In the genomic region with DNA sequence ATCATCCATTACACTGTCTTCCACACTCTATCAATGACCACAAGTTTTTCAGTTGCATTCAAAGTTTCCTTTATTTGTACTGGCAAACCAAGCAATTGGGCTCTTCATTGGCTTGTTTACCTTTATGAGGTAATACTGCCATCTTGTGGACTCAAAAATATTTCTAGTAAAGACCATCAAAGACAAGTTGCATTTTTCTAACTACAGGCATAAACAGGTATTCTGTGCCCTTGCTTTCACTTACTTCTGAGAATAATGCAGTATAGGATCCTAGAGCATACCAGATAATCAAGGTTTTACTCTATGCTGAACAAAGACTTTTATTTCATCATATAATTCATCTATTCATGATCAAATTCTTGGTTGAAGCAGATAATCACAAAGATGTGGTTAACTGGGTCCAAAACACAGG, we compare ENCODE assay signal across 9 cellular contexts.
DNase-seq lines count a peak whose midpoint lies in the region; ATAC-seq and TF ChIP-seq lines count a peak whose summit lies in the region.
"Had no signal": no experiment of that assay in that cellular context is flagged by ENCODE, and none has a peak within 500 bp of the region (broad histone marks: within the 10 kb centered on the region; RNA-seq: fewer than 3 reads in every experiment).

No MANE protein-coding gene starts in this region.

- H3K4me3 ChIP-seq in GM23338 (no peak overlapping the region), colonic mucosa (no peak overlapping the region)
- no peak overlapping the region for H3K4me3 ChIP-seq in naive thymus-derived CD4-positive, alpha-beta T cell (ENCODE audit: low read length)

- H3K4me2 ChIP-seq in GM23338 = no peak overlapping the region

- intact Hi-C loops in colonic mucosa (cut with DNase I) = loop anchor here (10.0 kb wide), 1 partner anchor 330 kb away; a partner anchor contains a TSS
- intact Hi-C loops in naive thymus-derived CD4-positive, alpha-beta T cell (cut with micrococcal nuclease) = loop anchor here (1.0 to 10.0 kb wide), 5 partner anchors 307 to 1990 kb away; a partner anchor contains a TSS

- H3K36me3 Mint-ChIP-seq in GM23338 (ENCODE audit: low read depth) = no peaks in the 10 kb centered on the region
- H3K36me3 Mint-ChIP-seq in naive thymus-derived CD4-positive, alpha-beta T cell = peaks cover 0 to 12% (median 0%) of the 10 kb centered on the region in 5 donors

- H3K27me3 ChIP-seq in GM23338 (ENCODE audit: insufficient read depth) (no peaks in the 10 kb centered on the region), colonic mucosa (no peaks in the 10 kb centered on the region)
- no peaks in the 10 kb centered on the region for H3K27me3 ChIP-seq in naive thymus-derived CD4-positive, alpha-beta T cell (ENCODE audit: control insufficient read depth in 2 of 2, insufficient read depth in 2 of 2, low read length in 2 of 2)

- CTCF ChIA-PET in naive thymus-derived CD4-positive, alpha-beta T cell (lab: Charles Lee) = no interaction called here

- no peaks in the 10 kb centered on the region for H3K9me2 ChIP-seq in GM23338 (ENCODE audit: insufficient read depth)

- H3K9me3 ChIP-seq in colonic mucosa = no peaks in the 10 kb centered on the region
- no peaks in the 10 kb centered on the region for H3K9me3 ChIP-seq in naive thymus-derived CD4-positive, alpha-beta T cell (ENCODE audit: control insufficient read depth in 2 of 3, low read length in 3 of 3)

- no peaks in the 10 kb centered on the region for H3K4me1 Mint-ChIP-seq in GM23338
- H3K4me1 Mint-ChIP-seq in naive thymus-derived CD4-positive, alpha-beta T cell = peaks cover 0 to 5% (median 0%) of the 10 kb centered on the region in 7 donors
- H3K4me1 Mint-ChIP-seq: activated naive CD4-positive, alpha-beta T cell treated with anti-CD3 and anti-CD28 coated beads, Interleukin-2, amount 50 U/mL, for 24 hours had no signal

- H2AFZ ChIP-seq in GM23338 = no peak overlapping the region

- no peaks in the 10 kb centered on the region for H4K20me1 ChIP-seq in GM23338 (replicated peaks; ENCODE audit: insufficient read depth)

- peak; percentile 28; the same call in 2 of the 3 replicates for ATAC-seq in GM23338
- ATAC-seq in naive thymus-derived CD4-positive, alpha-beta T cell = peak; percentile 54

- POLR2A ChIA-PET in naive thymus-derived CD4-positive, alpha-beta T cell (lab: Charles Lee) = no interaction called here

- H3K27ac ChIP-seq in GM23338 (ENCODE audit: low read depth) = no peak overlapping the region
- H3K27ac ChIP-seq in colonic mucosa = no peak overlapping the region
- H3K27ac ChIP-seq in naive thymus-derived CD4-positive, alpha-beta T cell (ENCODE audit: low read depth, low read length) = no peak overlapping the region

- H3K4me1 ChIP-seq in GM23338 (ENCODE audit: insufficient read depth) (no peaks in the 10 kb centered on the region), colonic mucosa (no peaks in the 10 kb centered on the region)
- no peaks in the 10 kb centered on the region for H3K4me1 ChIP-seq in naive thymus-derived CD4-positive, alpha-beta T cell (ENCODE audit: control insufficient read depth in 2 of 2, insufficient read depth in 2 of 2, low read length in 2 of 2)

- no peak overlapping the region for H3K27ac Mint-ChIP-seq in GM23338
- H3K27ac Mint-ChIP-seq in naive thymus-derived CD4-positive, alpha-beta T cell = no peak overlapping the region
- H3K27ac Mint-ChIP-seq: activated naive CD4-positive, alpha-beta T cell treated with anti-CD3 and anti-CD28 coated beads, Interleukin-2, amount 50 U/mL, for 24 hours had no signal

- TF ChIP-seq CTCF in GM23338 (conservative IDR thresholded peaks at IDR 0.05; ENCODE audit: low read depth in 2 of 2) (peak; percentile 68 to 76), colonic mucosa (IDR thresholded peaks at IDR 0.05) (peak; percentile 50)

- H3K9me3 Mint-ChIP-seq in GM23338 = no peaks in the 10 kb centered on the region
- no peaks in the 10 kb centered on the region for H3K9me3 Mint-ChIP-seq in naive thymus-derived CD4-positive, alpha-beta T cell
- H3K9me3 Mint-ChIP-seq: activated naive CD4-positive, alpha-beta T cell treated with anti-CD3 and anti-CD28 coated beads, Interleukin-2, amount 50 U/mL, for 24 hours had no signal

- H3K36me3 ChIP-seq in GM23338 (ENCODE audit: insufficient read depth) (no peaks in the 10 kb centered on the region), colonic mucosa (no peaks in the 10 kb centered on the region)
- no peaks in the 10 kb centered on the region for H3K36me3 ChIP-seq in naive thymus-derived CD4-positive, alpha-beta T cell (ENCODE audit: control insufficient read depth in 2 of 3, insufficient read depth in 3 of 3, low read length in 3 of 3)

- H3K9ac ChIP-seq in colonic mucosa (ENCODE audit: low read depth in 2 of 2, low read length in 2 of 2) = no peak overlapping the region

- H3K79me2 ChIP-seq in GM23338 (replicated peaks; ENCODE audit: insufficient read depth) = no peaks in the 10 kb centered on the region

- H3F3A ChIP-seq in GM23338 (replicated peaks; ENCODE audit: low read depth) = no peaks in the 10 kb centered on the region

- peaks cover 1% of the 10 kb centered on the region for H3K27me3 Mint-ChIP-seq in GM23338 (ENCODE audit: insufficient read depth, low read depth, poor library complexity)
- peaks cover 0 to 2% (median 0%) of the 10 kb centered on the region in 5 donors for H3K27me3 Mint-ChIP-seq in naive thymus-derived CD4-positive, alpha-beta T cell
- H3K27me3 Mint-ChIP-seq: activated naive CD4-positive, alpha-beta T cell treated with anti-CD3 and anti-CD28 coated beads, Interleukin-2, amount 50 U/mL, for 24 hours had no signal

- DNase-seq in NCI-H2196 (lab: John Stamatoyannopoulos, UW; ENCODE audit: unreplicated experiment) (peak; percentile 14), NCI-H2196 treated with DMSO at 0.1 percent for 48 hours (lab: John Stamatoyannopoulos, UW; ENCODE audit: unreplicated experiment) (no peak), GM23338 (ENCODE audit: low spot score) (peak; percentile 84), NCI-H524 treated with DMSO at 0.1 percent for 48 hours (lab: John Stamatoyannopoulos, UW) (peak; percentile 9), colonic mucosa (no peak), T1000 (lab: John Stamatoyannopoulos, UW) (no peak), ureter (ENCODE audit: low spot score) (no peak)
- peak in 6 of 9 donors; percentile 4 to 46 (median 29) for DNase-seq in naive thymus-derived CD4-positive, alpha-beta T cell

- no peak overlapping the region for H3K4me3 Mint-ChIP-seq in GM23338
- H3K4me3 Mint-ChIP-seq in naive thymus-derived CD4-positive, alpha-beta T cell = no peak overlapping the region
- H3K4me3 Mint-ChIP-seq: activated naive CD4-positive, alpha-beta T cell treated with anti-CD3 and anti-CD28 coated beads, Interleukin-2, amount 50 U/mL, for 24 hours had no signal

TF ChIP-seq in GM23338, 12 proteins besides CTCF, POLR2A, EP300 and RAD21 (continues in another document):
- TF ChIP-seq ZNF331 (CRISPR knock-in tag; IDR thresholded peaks at IDR 0.05; ENCODE audit: low read depth) (no peak), STAT1 (IDR thresholded peaks at IDR 0.05; ENCODE audit: unreplicated experiment) (no peak), EZH2phosphoT487 (IDR thresholded peaks at IDR 0.05; ENCODE audit: unreplicated experiment) (no peak), EZH2 (IDR thresholded peaks at IDR 0.05; ENCODE audit: low read depth, unreplicated experiment) (no peak)
- TF ChIP-seq, protein P1, sequence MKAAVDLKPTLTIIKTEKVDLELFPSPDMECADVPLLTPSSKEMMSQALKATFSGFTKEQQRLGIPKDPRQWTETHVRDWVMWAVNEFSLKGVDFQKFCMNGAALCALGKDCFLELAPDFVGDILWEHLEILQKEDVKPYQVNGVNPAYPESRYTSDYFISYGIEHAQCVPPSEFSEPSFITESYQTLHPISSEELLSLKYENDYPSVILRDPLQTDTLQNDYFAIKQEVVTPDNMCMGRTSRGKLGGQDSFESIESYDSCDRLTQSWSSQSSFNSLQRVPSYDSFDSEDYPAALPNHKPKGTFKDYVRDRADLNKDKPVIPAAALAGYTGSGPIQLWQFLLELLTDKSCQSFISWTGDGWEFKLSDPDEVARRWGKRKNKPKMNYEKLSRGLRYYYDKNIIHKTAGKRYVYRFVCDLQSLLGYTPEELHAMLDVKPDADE (IDR thresholded peaks at IDR 0.05) = no peak

Comparison
In these comparisons a context has a peak if more than half of its experiments do, and no peak if none do; other contexts are left out.
1. DNase-seq: peak in NCI-H2196 (single experiment), GM23338 (single experiment), NCI-H524 treated with DMSO at 0.1 percent for 48 hours (single experiment) and naive thymus-derived CD4-positive, alpha-beta T cell (6 of 9); none in NCI-H2196 treated with DMSO at 0.1 percent for 48 hours (single experiment), colonic mucosa (single experiment), T1000 (single experiment) and ureter (single experiment).